ENCODE assay signal across 8 cellular contexts in genomic region chr9:137621131-137621757, GRCh38. TPM values are rescaled to one million over a fixed set of nuclear protein-coding genes. Genes with fewer than 3 reads are reported as not detected.
A peak's percentile ranks its signal among the peaks of the same experiment; 100 is the strongest.
DNase-seq lines count a peak whose midpoint lies in the region; ATAC-seq and TF ChIP-seq lines count a peak whose summit lies in the region.

No MANE protein-coding gene starts in this region.

- peaks cover 9% of the 10 kb centered on the region for H3K36me3 Mint-ChIP-seq in activated T-cell treated with anti-CD3 and anti-CD28 coated beads, Interleukin-2, amount 50 U/mL, for 4 hours (ENCODE audit: insufficient read depth)
- peaks cover 25% of the 10 kb centered on the region for H3K36me3 Mint-ChIP-seq in endodermal cell (ENCODE audit: low read depth)

- no peak overlapping the region for H3K27ac ChIP-seq in endodermal cell (ENCODE audit: low read depth, low read length)
- H3K27ac ChIP-seq in spleen: peak overlapping the region in 3 of 8 donors; percentile 0 to 94 (median 27)

- no peaks in the 10 kb centered on the region for H3K27me3 Mint-ChIP-seq in activated T-cell treated with anti-CD3 and anti-CD28 coated beads, Interleukin-2, amount 50 U/mL, for 4 hours (ENCODE audit: low read depth)
- no peaks in the 10 kb centered on the region for H3K27me3 Mint-ChIP-seq in endodermal cell (ENCODE audit: insufficient read depth)

- H3K4me1 Mint-ChIP-seq in activated T-cell treated with anti-CD3 and anti-CD28 coated beads, Interleukin-2, amount 50 U/mL, for 4 hours (ENCODE audit: low read depth): peaks cover 53% of the 10 kb centered on the region
- H3K4me1 Mint-ChIP-seq in endodermal cell: peaks cover 25% of the 10 kb centered on the region

- peak overlapping the region; percentile 18 for H3K27ac Mint-ChIP-seq in endodermal cell

- H3K9me3 Mint-ChIP-seq in activated T-cell treated with anti-CD3 and anti-CD28 coated beads, Interleukin-2, amount 50 U/mL, for 4 hours: no peaks in the 10 kb centered on the region
- H3K9me3 Mint-ChIP-seq in endodermal cell: no peaks in the 10 kb centered on the region

- no peaks in the 10 kb centered on the region for H3K9me3 ChIP-seq in endodermal cell (ENCODE audit: control insufficient read depth, low read length)
- no peaks in the 10 kb centered on the region for H3K9me3 ChIP-seq in spleen

- H3K4me1 ChIP-seq in endodermal cell (ENCODE audit: control insufficient read depth, insufficient read depth, low read length) (peaks cover 8% of the 10 kb centered on the region), spleen (peaks cover 29 to 92% (median 73%) of the 10 kb centered on the region in 6 donors)

- TF ChIP-seq POLR2A in spleen (IDR thresholded peaks at IDR 0.05): no peak

- 85 to 94% methylated on average over 5 to 6 of the region's 6 CpGs for WGBS in endodermal cell (ENCODE audit: insufficient coverage in 1 of 2, insufficient read length in 1 of 2), 2 experiments
- 49 to 64% (median 54%) methylated on average over 6 of the region's 6 CpGs for WGBS in spleen, 5 donors

- H3K9ac ChIP-seq in endodermal cell (ENCODE audit: extremely low read depth, low read length, poor library complexity, severe bottlenecking): no peak overlapping the region

- no peak for ATAC-seq in activated T-cell treated with anti-CD3 and anti-CD28 coated beads, Interleukin-2, amount 50 U/mL, for 4 hours
- ATAC-seq in GM19395 (IDR thresholded peaks at IDR 0.05; ENCODE audit: unreplicated experiment): no peak
- no peak for ATAC-seq in GM21381 (IDR thresholded peaks at IDR 0.05; ENCODE audit: unreplicated experiment)
- no peak for ATAC-seq in GM21619 (IDR thresholded peaks at IDR 0.05; ENCODE audit: unreplicated experiment)

- H3K36me3 ChIP-seq in endodermal cell (ENCODE audit: control insufficient read depth, insufficient read depth, low read length) (peaks cover 40% of the 10 kb centered on the region), spleen (peaks cover 0 to 24% (median 0%) of the 10 kb centered on the region in 6 donors)

- no peaks in the 10 kb centered on the region for H3K27me3 ChIP-seq in endodermal cell (ENCODE audit: control insufficient read depth, insufficient read depth, low read length, poor library complexity, severe bottlenecking)
- H3K27me3 ChIP-seq in spleen (replicated peaks in 1 of 7): no peaks in the 10 kb centered on the region

- DNase-seq in activated T-cell treated with anti-CD3 and anti-CD28 coated beads, Interleukin-2, amount 50 U/mL, for 4 hours: no peak
- DNase-seq in activated T-cell treated with anti-CD3 and anti-CD28 coated beads for 4 hours (no peak), OCI-M1 (lab: John Stamatoyannopoulos, UW) (peak; percentile 42), endodermal cell (no peak), spleen (peak; percentile 43)

- peak overlapping the region; percentile 98 for H3K4me3 ChIP-seq in endodermal cell (ENCODE audit: low read length)
- peak overlapping the region in 1 of 8 donors; percentile 98 for H3K4me3 ChIP-seq in spleen

- H3K4me3 Mint-ChIP-seq in activated T-cell treated with anti-CD3 and anti-CD28 coated beads, Interleukin-2, amount 50 U/mL, for 4 hours: peak overlapping the region; percentile 37
- peak overlapping the region; percentile 85 for H3K4me3 Mint-ChIP-seq in endodermal cell

- intact Hi-C loops in spleen (cut with DNase I; ENCODE audit: low total_unique reads): no loop called here

- peak; percentile 68 for TF ChIP-seq CTCF in endodermal cell (conservative IDR thresholded peaks at IDR 0.05)
- peak in 9 of 11 experiments; percentile 23 to 53 (median 35) for TF ChIP-seq CTCF in spleen (IDR thresholded peaks at IDR 0.05 in 8 of 11, conservative IDR thresholded peaks at IDR 0.05 in 3 of 11)

RNA-seq across cellular contexts. Expression of gene EHMT1, which starts 2.4 kb away (rescaled TPM):
- 10 to 100 TPM; 76.6 to 79.1 (median 78.1) TPM for total RNA-seq in activated T-cell treated with anti-CD3 and anti-CD28 coated beads, Interleukin-2, amount 50 U/mL, for 4 hours
- total RNA-seq in endodermal cell: 100 to 1,000 TPM; 137 to 139 TPM
- polyA plus RNA-seq in endodermal cell (2013, experiment 1 of 2): 71.8 TPM
- polyA plus RNA-seq in endodermal cell (2013, experiment 2 of 2): 66.9 TPM
- 100 to 1,000 TPM in 6 of 7 donors, 10 to 100 TPM in 1; 87.7 to 163 (median 130) TPM for total RNA-seq in spleen
- polyA plus RNA-seq in spleen: 10 to 100 TPM; 35.5 to 60.9 (median 54.9) TPM

RNA-seq across cellular contexts. Expression of gene ARRDC1, which starts 15.8 kb away (rescaled TPM):
- total RNA-seq in activated T-cell treated with anti-CD3 and anti-CD28 coated beads, Interleukin-2, amount 50 U/mL, for 4 hours: 10 to 100 TPM; 27.5 to 39.3 (median 33.8) TPM
- 10 to 100 TPM; 41.5 to 46.2 TPM for total RNA-seq in endodermal cell
- 23.5 TPM for polyA plus RNA-seq in endodermal cell (2013, experiment 1 of 2)
- 18.6 TPM for polyA plus RNA-seq in endodermal cell (2013, experiment 2 of 2)
- total RNA-seq in spleen: 10 to 100 TPM; 51.4 to 85.2 (median 70.2) TPM
- polyA plus RNA-seq in spleen: 100 to 1,000 TPM in 1 of 3 donors, 10 to 100 TPM in 2; 60.1 to 158 (median 95.1) TPM

RNA-seq across cellular contexts. Expression of gene ZMYND19, which starts 30.9 kb away (rescaled TPM):
- 100 to 1,000 TPM in 2 of 3 donors, 10 to 100 TPM in 1; 98.6 to 122 (median 106) TPM for total RNA-seq in activated T-cell treated with anti-CD3 and anti-CD28 coated beads, Interleukin-2, amount 50 U/mL, for 4 hours
- total RNA-seq in endodermal cell: 10 to 100 TPM; 47.8 to 51.0 TPM
- 42.9 TPM for polyA plus RNA-seq in endodermal cell (2013, experiment 1 of 2)
- 39.3 TPM for polyA plus RNA-seq in endodermal cell (2013, experiment 2 of 2)
- 10 to 100 TPM; 12.7 to 17.5 (median 15.3) TPM for total RNA-seq in spleen
- polyA plus RNA-seq in spleen: 10 to 100 TPM; 17.7 to 24.1 (median 17.8) TPM

RNA-seq across cellular contexts. Expression of gene DPH7, which starts 42.5 kb away (rescaled TPM):
- 10 to 100 TPM; 34.1 to 37.7 (median 35.2) TPM for total RNA-seq in activated T-cell treated with anti-CD3 and anti-CD28 coated beads, Interleukin-2, amount 50 U/mL, for 4 hours
- total RNA-seq in endodermal cell (10 to 100 TPM; 48.9 to 50.4 TPM), spleen (10 to 100 TPM; 31.7 to 47.3 (median 39.8) TPM)
- polyA plus RNA-seq in endodermal cell (2013, experiment 1 of 2): 44.3 TPM
- polyA plus RNA-seq in endodermal cell (2013, experiment 2 of 2): 43.0 TPM
- 10 to 100 TPM; 41.3 to 80.5 (median 67.4) TPM for polyA plus RNA-seq in spleen

Comparison
In these comparisons a context has a peak if more than half of its experiments do, and no peak if none do; other contexts are left out.
1. DNase-seq: peak in OCI-M1 (single experiment) and spleen (single experiment); none in activated T-cell treated with anti-CD3 and anti-CD28 coated beads, Interleukin-2, amount 50 U/mL, for 4 hours (single experiment), activated T-cell treated with anti-CD3 and anti-CD28 coated beads for 4 hours (single experiment) and endodermal cell (single experiment).